Comparison of ENCODE assay signal across 8 cellular contexts in genomic region chr10:11685787-11686218, GRCh38. TPM values are rescaled to one million over a fixed set of nuclear protein-coding genes. Genes with fewer than 3 reads are reported as not detected.
DNase-seq lines count a peak whose midpoint lies in the region; ATAC-seq and TF ChIP-seq lines count a peak whose summit lies in the region.

No MANE protein-coding gene starts in this region.

- H3K36me3 ChIP-seq in HEK293 (ENCODE audit: control insufficient read depth in 2 of 2, insufficient read depth in 1 of 2, low read length in 2 of 2) (no peaks in the 10 kb centered on the region), breast epithelium (no peaks in the 10 kb centered on the region), mesodermal cell (ENCODE audit: control insufficient read depth, insufficient read depth, low read length) (no peaks in the 10 kb centered on the region)

- DNase-seq in COLO668 (lab: John Stamatoyannopoulos, UW; ENCODE audit: unreplicated experiment): peak; percentile 19
- DNase-seq in RWPE1 (ENCODE audit: low spot score): peak; percentile 41
- DNase-seq in breast epithelium (ENCODE audit: low spot score in 2 of 2): peak; percentile 60 to 69
- no peak for DNase-seq in glutamatergic neuron

- H3K9me3 ChIP-seq in HEK293 (ENCODE audit: control insufficient read depth, insufficient read depth, low read depth, low read length) (no peaks in the 10 kb centered on the region), breast epithelium (no peaks in the 10 kb centered on the region), mesodermal cell (ENCODE audit: control insufficient read depth, low read length) (no peaks in the 10 kb centered on the region)

- H3K27me3 Mint-ChIP-seq in glutamatergic neuron (ENCODE audit: unreplicated experiment): peaks cover 6% of the 10 kb centered on the region

- WGBS in mesodermal cell (ENCODE audit: insufficient coverage in 2 of 2), 2 experiments: 58 to 60% methylated on average over 2 of the region's 7 CpGs

- no peak for TF ChIP-seq CTCF in HEK293 (tag by site-specific recombination; IDR thresholded peaks at IDR 0.05)
- no peak for TF ChIP-seq CTCF in RWPE1 (conservative IDR thresholded peaks at IDR 0.05; ENCODE audit: low read depth)
- TF ChIP-seq CTCF in breast epithelium (IDR thresholded peaks at IDR 0.05): no peak
- TF ChIP-seq CTCF in glutamatergic neuron (IDR thresholded peaks at IDR 0.05; ENCODE audit: partially characterized antibody, unreplicated experiment): no peak

- no peaks in the 10 kb centered on the region for H3K36me3 Mint-ChIP-seq in glutamatergic neuron (ENCODE audit: unreplicated experiment)

- H3K9me3 Mint-ChIP-seq in glutamatergic neuron (ENCODE audit: unreplicated experiment): peaks cover 1% of the 10 kb centered on the region

- H3K4me1 ChIP-seq in HEK293 (ENCODE audit: control insufficient read depth, insufficient read depth, low read length) (peaks cover 10% of the 10 kb centered on the region), breast epithelium (peaks cover 0 to 2% of the 10 kb centered on the region in 2 donors), mesodermal cell (ENCODE audit: control insufficient read depth, insufficient read depth, low read length, poor library complexity, severe bottlenecking) (peaks cover 46% of the 10 kb centered on the region)

- POLR2A ChIA-PET in HEK293 (lab: Yijun Ruan, JAX) (no interaction called here), RWPE1 (lab: Yijun Ruan, JAX; ENCODE audit: low non-redundant PET) (interaction anchor here (0.6 kb wide), 1 partner anchor 31 kb away, joined by 4 read pairs; no protein-coding TSS in a partner anchor)

- H3K27ac Mint-ChIP-seq in glutamatergic neuron (ENCODE audit: unreplicated experiment): no peak overlapping the region

- H3K4me3 ChIP-seq in HEK293 (ENCODE audit: low read depth, low read length) (no peak overlapping the region), breast epithelium (no peak overlapping the region), mesodermal cell (ENCODE audit: extremely low read depth, insufficient read depth, low read length, poor library complexity, severe bottlenecking) (no peak overlapping the region)

- H3K4me3 Mint-ChIP-seq in glutamatergic neuron (ENCODE audit: unreplicated experiment): no peak overlapping the region

- H3K4me1 Mint-ChIP-seq in glutamatergic neuron (ENCODE audit: low read depth, unreplicated experiment): peaks cover 8% of the 10 kb centered on the region

- TF ChIP-seq POLR2A in breast epithelium (IDR thresholded peaks at IDR 0.05): no peak

- ATAC-seq in HG03521 (IDR thresholded peaks at IDR 0.05; ENCODE audit: unreplicated experiment): no peak
- ATAC-seq in HG03354 (IDR thresholded peaks at IDR 0.05; ENCODE audit: poor library complexity, severe bottlenecking, unreplicated experiment): no peak

- H3K27me3 ChIP-seq in breast epithelium: no peaks in the 10 kb centered on the region

- peak overlapping the region; percentile 79; the same call in 1 of the 2 replicates for H3K27ac ChIP-seq in HEK293 (ENCODE audit: extremely low read depth, low read depth, low read length)
- H3K27ac ChIP-seq in RWPE1: no peak overlapping the region
- peak overlapping the region; percentile 19 to 89 for H3K27ac ChIP-seq in breast epithelium
- H3K27ac ChIP-seq in mesodermal cell (ENCODE audit: low read depth, low read length, severe bottlenecking): peak overlapping the region; percentile 94

- CTCF ChIA-PET in HEK293 (lab: Yijun Ruan, JAX) (no interaction called here), RWPE1 (lab: Yijun Ruan, JAX) (no interaction called here)

- intact Hi-C loops in breast epithelium (cut with DNase I; ENCODE audit: low total_unique reads): no loop called here

TF ChIP-seq in HEK293, 187 proteins besides CTCF, POLR2A, EP300 and RAD21 (continues in another document):
- TF ChIP-seq ZNF837 (tag by site-specific recombination; IDR thresholded peaks at IDR 0.05): no peak
- TF ChIP-seq ZNF274 (IDR thresholded peaks at IDR 0.05; ENCODE audit: low read length): no peak
- no peak for TF ChIP-seq ZNF274 (tag by site-specific recombination; IDR thresholded peaks at IDR 0.05; ENCODE audit: borderline replicate concordance)
- 0 out of 2 replicates have a peak, but pooled peaks have one; percentile 32 for TF ChIP-seq ZNF596 (tag by site-specific recombination; IDR thresholded peaks at IDR 0.05)
- no peak for TF ChIP-seq ZNF707 (tag by site-specific recombination; IDR thresholded peaks at IDR 0.05)
- TF ChIP-seq ZNF626 (tag by site-specific recombination; IDR thresholded peaks at IDR 0.05): no peak
- no peak for TF ChIP-seq ZNF704 (tag by site-specific recombination; IDR thresholded peaks at IDR 0.05)
- TF ChIP-seq GLIS1 (tag by site-specific recombination; IDR thresholded peaks at IDR 0.05): peak; percentile 91
- TF ChIP-seq ZBTB21 (tag by site-specific recombination; IDR thresholded peaks at IDR 0.05): no peak
- TF ChIP-seq ZNF548 (tag by site-specific recombination; IDR thresholded peaks at IDR 0.05): no peak
- TF ChIP-seq ATF2 (tag by site-specific recombination; IDR thresholded peaks at IDR 0.05; ENCODE audit: low read depth): no peak
- TF ChIP-seq ZNF175 (tag by site-specific recombination; IDR thresholded peaks at IDR 0.05): no peak
- no peak for TF ChIP-seq KLF9 (tag by site-specific recombination; IDR thresholded peaks at IDR 0.05; ENCODE audit: low read depth)
- no peak for TF ChIP-seq ZNF16 (tag by site-specific recombination; IDR thresholded peaks at IDR 0.05; ENCODE audit: low read depth)
- TF ChIP-seq BCL11B (tag by site-specific recombination; IDR thresholded peaks at IDR 0.05; ENCODE audit: low read depth): no peak
- TF ChIP-seq ZNF571 (tag by site-specific recombination; IDR thresholded peaks at IDR 0.05): no peak
- TF ChIP-seq ZNF26 (tag by site-specific recombination; IDR thresholded peaks at IDR 0.05): no peak
- no peak for TF ChIP-seq REPIN1 (tag by site-specific recombination; IDR thresholded peaks at IDR 0.05; ENCODE audit: low read depth)
- TF ChIP-seq EGR2 (tag by site-specific recombination; IDR thresholded peaks at IDR 0.05; ENCODE audit: low read depth): no peak
- no peak for TF ChIP-seq ZNF335 (tag by site-specific recombination; conservative IDR thresholded peaks at IDR 0.05)
- no peak for TF ChIP-seq ZNF350 (tag by site-specific recombination; IDR thresholded peaks at IDR 0.05)
- TF ChIP-seq ZSCAN4 (tag by site-specific recombination; IDR thresholded peaks at IDR 0.05): no peak
- TF ChIP-seq ELK4 (IDR thresholded peaks at IDR 0.05; ENCODE audit: borderline replicate concordance, low read depth, low read length): no peak

RNA-seq across cellular contexts. Expression of gene ECHDC3, which starts 56.4 kb away (rescaled TPM):
- total RNA-seq in breast epithelium (100 to 1,000 TPM in 2 of 3 donors, 10 to 100 TPM in 1; 62.6 to 256 (median 132) TPM), glutamatergic neuron (ENCODE audit: unreplicated experiment) (11.8 TPM)
- 5.0 TPM for polyA plus RNA-seq in mesodermal cell (2013, experiment 1 of 2)
- polyA plus RNA-seq in mesodermal cell (2013, experiment 2 of 2): 4.0 TPM
